31 cellular contexts compared by ENCODE assay signal in the genomic region with DNA sequence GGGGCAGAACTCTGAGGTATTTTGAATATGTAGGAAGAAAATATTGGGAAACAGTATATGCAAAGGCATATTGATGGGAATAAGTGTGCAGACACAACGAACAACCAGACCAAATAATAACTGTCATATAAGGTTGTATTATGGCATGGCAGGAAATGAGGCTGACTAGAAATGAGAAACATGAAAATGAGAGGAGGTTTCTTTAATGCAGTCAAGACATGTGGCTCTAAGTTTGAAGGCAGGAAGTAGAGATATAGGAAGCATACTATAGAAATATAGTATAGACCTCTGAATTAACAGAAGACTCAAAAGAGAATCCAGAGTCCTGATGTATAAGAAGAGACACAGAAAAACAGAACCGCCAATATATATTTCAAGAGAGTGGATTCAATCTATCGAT.
"Had no signal": no experiment of that assay in that cellular context is flagged by ENCODE, and none has a peak within 500 bp of the region (broad histone marks: within the 10 kb centered on the region; RNA-seq: fewer than 3 reads in every experiment).

No MANE protein-coding gene starts in this region.

- H3K9ac ChIP-seq: neural progenitor cell, parathyroid adenoma had no signal

- H3K27me3 ChIP-seq: neural progenitor cell, ovary, right lobe of liver, sigmoid colon, spleen, suprapubic skin, testis, tibial artery, transverse colon, upper lobe of right lung, uterus had no signal

- H3K9me3 Mint-ChIP-seq: nephron, neural progenitor cell had no signal

- H3K4me1 Mint-ChIP-seq: natural killer cell; stimulated activated memory B cell treated with anti-CD40 and anti-IgM and Interleukin-4, amounts not matched to agents 10 μg/mL and 1 μg/mL and 100 μg/mL, for 72 hours; stimulated activated naive CD8-positive, alpha-beta T cell treated with anti-CD3 and anti-CD28 coated beads, Interleukin-15, amount 100 ng/mL, for 72 hours had no signal

- H2AFZ ChIP-seq: neural progenitor cell, parathyroid adenoma had no signal

- H3K36me3 ChIP-seq: neural progenitor cell, ovary, right lobe of liver, sigmoid colon, spleen, suprapubic skin, tibial artery, transverse colon, upper lobe of right lung, uterus had no signal

- H3K79me2 ChIP-seq: parathyroid adenoma had no signal

- H3K4me1 ChIP-seq: neural progenitor cell, parathyroid adenoma, psoas muscle, right lobe of liver, sigmoid colon, spleen, suprapubic skin, testis, tibial artery, transverse colon, upper lobe of right lung, uterus had no signal

- H3K27ac ChIP-seq: neural progenitor cell, ovary, parathyroid adenoma, psoas muscle, right lobe of liver, sigmoid colon, spleen, suprapubic skin, testis, tibial artery, transverse colon, upper lobe of right lung, uterus had no signal

- H3K27ac Mint-ChIP-seq: natural killer cell; nephron; neural progenitor cell; progenitor cell of endocrine pancreas; stimulated activated memory B cell treated with anti-CD40 and anti-IgM and Interleukin-4, amounts not matched to agents 10 μg/mL and 1 μg/mL and 100 μg/mL, for 72 hours; stimulated activated naive CD8-positive, alpha-beta T cell treated with anti-CD3 and anti-CD28 coated beads, Interleukin-15, amount 100 ng/mL, for 72 hours; type B pancreatic cell had no signal

- H3K4me3 Mint-ChIP-seq: natural killer cell; nephron; neural progenitor cell; stimulated activated memory B cell treated with anti-CD40 and anti-IgM and Interleukin-4, amounts not matched to agents 10 μg/mL and 1 μg/mL and 100 μg/mL, for 72 hours; stimulated activated naive CD8-positive, alpha-beta T cell treated with anti-CD3 and anti-CD28 coated beads, Interleukin-15, amount 100 ng/mL, for 72 hours; type B pancreatic cell had no signal

- H3K9me3 ChIP-seq: ovary, psoas muscle, right lobe of liver, sigmoid colon, spleen, suprapubic skin, testis, tibial artery, transverse colon, upper lobe of right lung, uterus had no signal

- H3K4me3 ChIP-seq: neural progenitor cell, ovary, psoas muscle, right lobe of liver, sigmoid colon, spleen, suprapubic skin, testis, tibial artery, transverse colon, upper lobe of right lung, uterus had no signal

- H3K36me3 Mint-ChIP-seq: natural killer cell; stimulated activated memory B cell treated with anti-CD40 and anti-IgM and Interleukin-4, amounts not matched to agents 10 μg/mL and 1 μg/mL and 100 μg/mL, for 72 hours had no signal

- H3K27me3 Mint-ChIP-seq: progenitor cell of endocrine pancreas; stimulated activated memory B cell treated with anti-CD40 and anti-IgM and Interleukin-4, amounts not matched to agents 10 μg/mL and 1 μg/mL and 100 μg/mL, for 72 hours; stimulated activated naive CD8-positive, alpha-beta T cell treated with anti-CD3 and anti-CD28 coated beads, Interleukin-15, amount 100 ng/mL, for 72 hours; type B pancreatic cell had no signal

- ATAC-seq: natural killer cell; psoas muscle; right cardiac atrium; right lobe of liver; stimulated activated memory B cell treated with anti-CD40 and anti-IgM and Interleukin-4, amounts not matched to agents 10 μg/mL and 1 μg/mL and 100 μg/mL, for 72 hours; stimulated activated naive CD8-positive, alpha-beta T cell treated with anti-CD3 and anti-CD28 coated beads, Interleukin-15, amount 100 ng/mL, for 72 hours; stimulated activated naive CD8-positive, alpha-beta T cell treated with anti-CD3 and anti-CD28 coated beads, Interleukin-15, Interleukin-2, amounts not matched to agents 100 U/mL and 50 U/mL, for 24 hours; upper lobe of right lung had no signal

- DNase-seq: natural killer cell; occipital lobe; ovary; posterior cingulate gyrus; psoas muscle; right cardiac atrium; right lobe of liver; sigmoid colon; small intestine; spleen; stimulated activated CD4-positive, alpha-beta T cell treated with anti-CD3 and anti-CD28 coated beads, Interleukin-12 subunit alpha, Interleukin-12 subunit beta, amount 100 ng/mL, for 4 hours; stimulated activated CD4-positive, alpha-beta T cell treated with anti-CD3 and anti-CD28 coated beads, Interleukin-1b, Interleukin-23, amount 100 ng/mL, for 48 hours; stimulated activated CD4-positive, alpha-beta T cell treated with anti-CD3 and anti-CD28 coated beads, Interleukin-4, amount 100 ng/mL, for 1 hour; stimulated activated CD4-positive, alpha-beta T cell treated with anti-CD3 and anti-CD28 coated beads, Interleukin-4, amount 100 ng/mL, for 4 hours; stimulated activated CD8-positive, alpha-beta memory T cell treated with anti-CD3 and anti-CD28 coated beads, Interleukin-4, amount 100 ng/mL, for 48 hours; stimulated activated naive CD4-positive, alpha-beta T cell; stimulated activated naive CD8-positive, alpha-beta T cell treated with anti-CD3 and anti-CD28 coated beads, Interleukin-15, amount 100 ng/mL, for 72 hours; stimulated activated naive CD8-positive, alpha-beta T cell treated with anti-CD3 and anti-CD28 coated beads, Interleukin-15, Interleukin-2, amounts not matched to agents 100 U/mL and 50 U/mL, for 24 hours; substantia nigra; testis; tibial artery; transverse colon; upper lobe of right lung; uterus had no signal

- H3K4me2 ChIP-seq: neural progenitor cell had no signal
